ENCODE assay signal across 8 cellular contexts in genomic region chr1:3518256-3518655, GRCh38.
DNase-seq lines count a peak whose midpoint lies in the region; ATAC-seq and TF ChIP-seq lines count a peak whose summit lies in the region.

No MANE protein-coding gene starts in this region.

- H3K4me3 ChIP-seq in kidney epithelial cell (ENCODE audit: low read depth, low read length), result no peak overlapping the region
- H3K4me3 ChIP-seq in tibial nerve, result no peak overlapping the region

- no peaks in the 10 kb centered on the region for H3K36me3 ChIP-seq in kidney epithelial cell (ENCODE audit: control insufficient read depth, insufficient read depth, low read length)
- H3K36me3 ChIP-seq in tibial nerve, result peaks cover 0 to 10% (median 0%) of the 10 kb centered on the region in 3 donors

- peak; percentile 29 for DNase-seq in activated naive CD4-positive, alpha-beta T cell treated with Interleukin-2 at 50 U/mL for 16 hours
- no peak for DNase-seq in activated naive CD4-positive, alpha-beta T cell (lab: John Stamatoyannopoulos, UW)
- peak; percentile 60 to 63 for DNase-seq in activated T-cell treated with anti-CD3 and anti-CD28 coated beads, Interleukin-2, amount 50 U/mL, for 48 hours
- no peak for DNase-seq in kidney epithelial cell (ENCODE audit: low read depth)
- DNase-seq in tibial nerve (ENCODE audit: low spot score in 2 of 2), result no peak
- DNase-seq in SK-N-DZ (ENCODE audit: low spot score), result no peak
- DNase-seq in sciatic nerve (ENCODE audit: low spot score), result no peak

- no peaks in the 10 kb centered on the region for H3K4me1 ChIP-seq in tibial nerve

- WGBS in tibial nerve, 2 donors, result 83 to 89% methylated on average over 7 to 10 of the region's 12 CpGs

- TF ChIP-seq EP300 in tibial nerve (IDR thresholded peaks at IDR 0.05), result no peak

- H3K27me3 ChIP-seq in kidney epithelial cell (ENCODE audit: control insufficient read depth, insufficient read depth, low read length) (no peaks in the 10 kb centered on the region), tibial nerve (no peaks in the 10 kb centered on the region)

- intact Hi-C loops in sciatic nerve (cut with DNase I), result no loop called here

- ATAC-seq in GM18520 (IDR thresholded peaks at IDR 0.05; ENCODE audit: unreplicated experiment), result no peak
- no peak for ATAC-seq in sciatic nerve

- no peaks in the 10 kb centered on the region for H3K9me3 ChIP-seq in tibial nerve

- H3K27ac ChIP-seq in tibial nerve, result no peak overlapping the region

- TF ChIP-seq CTCF in kidney epithelial cell (IDR thresholded peaks at IDR 0.05; ENCODE audit: insufficient read depth, low read length, poor library complexity, severe bottlenecking) (peak; percentile 76), tibial nerve (IDR thresholded peaks at IDR 0.05) (peak; percentile 26 to 50 (median 34))

- no peak for TF ChIP-seq POLR2A in tibial nerve (IDR thresholded peaks at IDR 0.05)

Comparison
In these comparisons a context has a peak if more than half of its experiments do, and no peak if none do; other contexts are left out.
1. DNase-seq: peak in activated naive CD4-positive, alpha-beta T cell treated with Interleukin-2 at 50 U/mL for 16 hours (single experiment) and activated T-cell treated with anti-CD3 and anti-CD28 coated beads, Interleukin-2, amount 50 U/mL, for 48 hours (2 of 2); none in activated naive CD4-positive, alpha-beta T cell (0 of 4), kidney epithelial cell (single experiment), tibial nerve (0 of 2), SK-N-DZ (single experiment) and sciatic nerve (single experiment).